In genomic region chr11:119422505-119423416, GRCh38 we compare ENCODE assay signal across 8 cellular contexts. TPM values are rescaled to one million over a fixed set of nuclear protein-coding genes. Genes with fewer than 3 reads are reported as not detected.
DNase-seq lines count a peak whose midpoint lies in the region; ATAC-seq and TF ChIP-seq lines count a peak whose summit lies in the region.

Gene THY1 (minus strand): TSS chr11:119423172. CDS start chr11:119420905, 2,267 bp downstream.

- H3K9ac ChIP-seq in skeletal muscle tissue (ENCODE audit: low read depth in 1 of 3, low read length in 3 of 3): peak within 1 kb of the TSS in 1 of 3 donors; percentile 60

- H3K9me3 ChIP-seq in heart right ventricle (no peaks in the 10 kb centered on the region), iPS-18c (ENCODE audit: control insufficient read depth, insufficient read depth, low read length) (no peaks in the 10 kb centered on the region), skeletal muscle tissue (ENCODE audit: control insufficient read depth in 3 of 3, low read length in 3 of 3) (no peaks in the 10 kb centered on the region)

- ATAC-seq in heart right ventricle: peak in 6 of 8 donors; percentile 28 to 73 (median 57)

- DNase-seq in heart right ventricle: peak in 1 of 2 donors; percentile 30
- DNase-seq in cardiac septum (ENCODE audit: low spot score): no peak
- DNase-seq in 8988T: no peak
- DNase-seq in NCI-H2107 (lab: John Stamatoyannopoulos, UW): no peak
- DNase-seq in DMS 273 (lab: John Stamatoyannopoulos, UW; ENCODE audit: unreplicated experiment): no peak

- intact Hi-C loops in heart right ventricle (cut with DNase I): loop anchor here in 1 of 10 donors (5.0 kb wide), 1 partner anchor 50 kb away; no protein-coding TSS in a partner anchor
- intact Hi-C loops in cardiac septum (cut with DNase I): no loop called here

- H3K4me1 ChIP-seq in heart right ventricle (peaks cover 7 to 33% (median 18%) of the 10 kb centered on the region in 9 donors), skeletal muscle tissue (ENCODE audit: control insufficient read depth in 3 of 3, insufficient read depth in 3 of 3, low read length in 3 of 3) (peaks cover 13 to 14% (median 13%) of the 10 kb centered on the region in 3 donors)

- no peak for TF ChIP-seq CTCF in heart right ventricle (IDR thresholded peaks at IDR 0.05)

- peak within 1 kb of the TSS; percentile 4 to 64 (median 60) for H3K4me3 ChIP-seq in heart right ventricle
- H3K4me3 ChIP-seq in iPS-18c (ENCODE audit: insufficient read depth, low read depth, low read length): peak within 1 kb of the TSS; percentile 90
- H3K4me3 ChIP-seq in skeletal muscle tissue (ENCODE audit: low read length in 3 of 3): peak within 1 kb of the TSS; percentile 56 to 62 (median 57)

- WGBS in heart right ventricle, 2 donors: 2 to 3% methylated on average over 59 to 60 of the region's 60 CpGs
- 0 to 2% (median 1%) methylated on average over 54 to 60 of the region's 60 CpGs for WGBS in adipose tissue, 3 donors

- H3K27ac ChIP-seq in heart right ventricle (peak within 1 kb of the TSS in 6 of 10 donors; percentile 22 to 75 (median 55)), adipose tissue (ENCODE audit: low read depth, low read length) (no peak within 1 kb of the TSS), skeletal muscle tissue (ENCODE audit: low read depth, low read length) (peak within 1 kb of the TSS; percentile 58)

- peaks cover 0 to 54% (median 48%) of the 10 kb centered on the region in 7 donors for H3K27me3 ChIP-seq in heart right ventricle
- H3K27me3 ChIP-seq in skeletal muscle tissue (ENCODE audit: control insufficient read depth in 3 of 3, insufficient read depth in 3 of 3, low read length in 3 of 3): peaks cover 42 to 60% (median 50%) of the 10 kb centered on the region in 3 donors

- peaks cover 0 to 4% (median 0%) of the 10 kb centered on the region in 9 donors for H3K36me3 ChIP-seq in heart right ventricle
- no peaks in the 10 kb centered on the region for H3K36me3 ChIP-seq in skeletal muscle tissue (ENCODE audit: control insufficient read depth in 3 of 3, insufficient read depth in 3 of 3, low read length in 3 of 3)

RNA-seq across cellular contexts. Expression of gene THY1, which starts in this region (rescaled TPM):
- 10 to 100 TPM in 2 of 10 donors, 1 to 10 TPM in 6, under 1 TPM in 2; 0.61 to 26.6 (median 5.0) TPM for total RNA-seq in heart right ventricle
- 10 to 100 TPM in 1 of 2 donors, under 1 TPM in 1; 0.95 to 18.1 TPM for polyA plus RNA-seq in heart right ventricle
- total RNA-seq in cardiac septum: 6.8 TPM
- 10 to 100 TPM in 2 of 3 donors, 1 to 10 TPM in 1; 6.5 to 90.1 (median 46.9) TPM for polyA plus RNA-seq in adipose tissue
- 19.8 TPM for total RNA-seq in skeletal muscle tissue
